Comparison of ENCODE assay signal across 8 cellular contexts in genomic region chr7:144818516-144818915, GRCh38. TPM values are rescaled to one million over a fixed set of nuclear protein-coding genes. Genes with fewer than 3 reads are reported as not detected.
DNase-seq lines count a peak whose midpoint lies in the region; ATAC-seq and TF ChIP-seq lines count a peak whose summit lies in the region.

No MANE protein-coding gene starts in this region.

- H3K4me1 Mint-ChIP-seq in activated naive CD8-positive, alpha-beta T cell (ENCODE audit: low read depth), result peaks cover 83% of the 10 kb centered on the region

- peak overlapping the region; percentile 95 for H3K27ac Mint-ChIP-seq in activated naive CD8-positive, alpha-beta T cell

- peak overlapping the region; percentile 57 for H3K4me3 Mint-ChIP-seq in activated naive CD8-positive, alpha-beta T cell

- H3K27me3 Mint-ChIP-seq in activated naive CD8-positive, alpha-beta T cell, result no peaks in the 10 kb centered on the region

- intact Hi-C loops in adrenal gland (cut with DNase I), result no loop called here

- peaks cover 6% of the 10 kb centered on the region for H3K36me3 Mint-ChIP-seq in activated naive CD8-positive, alpha-beta T cell

- peak; percentile 28 for DNase-seq in activated gamma-delta T cell treated with Interleukin-2 at 50 U/mL for 16 hours
- DNase-seq in activated gamma-delta T cell (lab: John Stamatoyannopoulos, UW), result no peak
- DNase-seq in stromal cell of bone marrow (ENCODE audit: low read depth), result peak; percentile 34
- no peak for DNase-seq in LoVo (ENCODE audit: low spot score)
- no peak for DNase-seq in adrenal gland
- no peak for DNase-seq in occipital lobe (lab: John Stamatoyannopoulos, UW)

- no peak overlapping the region for H3K27ac ChIP-seq in adrenal gland

- ATAC-seq in HG03460 (IDR thresholded peaks at IDR 0.05; ENCODE audit: unreplicated experiment), result peak; percentile 81

- TF ChIP-seq POLR2A in adrenal gland (IDR thresholded peaks at IDR 0.05), result no peak

- H3K4me1 ChIP-seq in adrenal gland (replicated peaks in 1 of 2), result no peaks in the 10 kb centered on the region

- no peak for TF ChIP-seq CTCF in adrenal gland (IDR thresholded peaks at IDR 0.05)

- H3K9me3 ChIP-seq in adrenal gland (replicated peaks in 1 of 3), result no peaks in the 10 kb centered on the region

- no peaks in the 10 kb centered on the region for H3K9me3 Mint-ChIP-seq in activated naive CD8-positive, alpha-beta T cell (ENCODE audit: low read depth)

- 71 to 90% (median 76%) methylated on average over 3 to 4 of the region's 4 CpGs for WGBS in adrenal gland, 4 donors

- H3K36me3 ChIP-seq in adrenal gland (replicated peaks in 1 of 2), result no peaks in the 10 kb centered on the region

- H3K4me3 ChIP-seq in adrenal gland, result no peak overlapping the region

- H3K27me3 ChIP-seq in adrenal gland, result no peaks in the 10 kb centered on the region

RNA-seq across cellular contexts. Expression of gene TPK1, which starts 17.3 kb away (rescaled TPM):
- total RNA-seq in adrenal gland (10 to 100 TPM in 5 of 8 donors, 1 to 10 TPM in 3; 6.3 to 10.6 (median 10.1) TPM), occipital lobe (5.6 TPM)
- polyA plus RNA-seq in adrenal gland, result 1 to 10 TPM; 3.7 to 9.6 (median 4.6) TPM

Comparison
In these comparisons a context has a peak if more than half of its experiments do, and no peak if none do; other contexts are left out.
1. DNase-seq: peak in activated gamma-delta T cell treated with Interleukin-2 at 50 U/mL for 16 hours (single experiment) and stromal cell of bone marrow (single experiment); none in activated gamma-delta T cell (single experiment), LoVo (single experiment), adrenal gland (0 of 7) and occipital lobe (single experiment).